14 cellular contexts compared by ENCODE assay signal in the genomic region with DNA sequence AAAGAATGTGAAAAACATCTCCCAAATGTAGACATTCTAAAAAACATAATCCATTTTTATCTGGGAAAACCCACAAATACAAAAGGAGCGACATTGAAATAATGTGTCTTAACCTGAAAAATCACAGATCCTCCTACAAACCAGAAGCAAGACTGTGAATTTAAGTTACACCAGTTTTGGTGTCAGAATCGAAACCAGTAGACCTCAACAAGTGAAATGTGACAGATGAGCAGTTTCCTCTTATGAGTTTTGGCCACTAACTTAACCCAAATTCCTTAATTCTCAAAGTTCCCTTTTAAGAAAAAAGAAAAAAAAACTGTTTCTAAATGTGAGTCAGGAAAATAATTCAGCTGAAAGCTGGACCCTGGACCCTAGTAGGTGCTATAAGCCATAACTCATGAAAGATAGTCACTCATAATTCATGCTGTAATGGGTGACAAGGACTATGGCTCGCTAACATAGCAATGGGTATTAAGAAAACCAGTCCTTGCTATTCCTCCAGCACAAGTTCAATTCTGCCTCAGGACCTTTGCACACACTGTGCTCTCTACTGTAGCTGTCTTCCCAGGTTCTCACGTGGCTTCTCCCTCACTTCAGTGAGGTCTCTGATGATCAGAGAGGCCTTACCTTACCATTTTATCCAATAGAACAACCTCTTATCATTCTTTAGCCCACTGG. TPM values are rescaled to one million over a fixed set of nuclear protein-coding genes. Genes with fewer than 3 reads are reported as not detected.
DNase-seq lines count a peak whose midpoint lies in the region; ATAC-seq and TF ChIP-seq lines count a peak whose summit lies in the region.
"Had no signal": no experiment of that assay in that cellular context is flagged by ENCODE, and none has a peak within 500 bp of the region (broad histone marks: within the 10 kb centered on the region; RNA-seq: fewer than 3 reads in every experiment).

No MANE protein-coding gene starts in this region.

- H3K36me3 ChIP-seq in mucosa of descending colon (ENCODE audit: low read depth) = no peaks in the 10 kb centered on the region

- H3K4me1 ChIP-seq in mucosa of descending colon (ENCODE audit: low read depth) = peaks cover 12% of the 10 kb centered on the region

- intact Hi-C loops in mucosa of descending colon (cut with DNase I, micrococcal nuclease) = no loop called here

- DNase-seq in mucosa of descending colon (no peak), NCI-H524 (lab: John Stamatoyannopoulos, UW) (no peak), T-helper 1 cell (no peak), DMS114 treated with DMSO at 0.1 percent for 48 hours (lab: John Stamatoyannopoulos, UW; ENCODE audit: unreplicated experiment) (no peak)
- DNase-seq: DMS79 treated with DMSO at 0.1 percent for 48 hours; effector CD8-positive, alpha-beta T cell; H9; natural killer cell had no signal

- no peak overlapping the region for H3K4me3 ChIP-seq in mucosa of descending colon

- no peaks in the 10 kb centered on the region for H3K9me3 ChIP-seq in mucosa of descending colon

- ATAC-seq in GM19035 (IDR thresholded peaks at IDR 0.05; ENCODE audit: unreplicated experiment) (peak; percentile 85), GM21786 (IDR thresholded peaks at IDR 0.05; ENCODE audit: unreplicated experiment) (peak; percentile 91), HG03442 (IDR thresholded peaks at IDR 0.05; ENCODE audit: unreplicated experiment) (peak; percentile 90), mucosa of descending colon (peak; percentile 16)
- ATAC-seq: activated CD4-positive, CD25-positive, alpha-beta regulatory T cell treated with anti-CD3 and anti-CD28 coated beads, Interleukin-2, amount 50 U/mL, for 24 hours; natural killer cell; Panc1 had no signal

- TF ChIP-seq CTCF in mucosa of descending colon (IDR thresholded peaks at IDR 0.05) = no peak

RNA-seq across cellular contexts. Expression of a gene that starts 9.0 kb away (rescaled TPM):
- total RNA-seq in mucosa of descending colon = 10 to 100 TPM; 25.1 to 75.5 (median 59.8) TPM
- total RNA-seq: activated naive CD4-positive, alpha-beta T cell treated with anti-CD3 and anti-CD28 coated beads, Interleukin-2, amount 50 U/mL, for 72 hours had no signal

Comparison
In these comparisons a context has a peak if more than half of its experiments do, and no peak if none do; other contexts are left out.
1. ATAC-seq: peak in every context shown above with its lines; median percentile 91 in GM21786; 90 in HG03442; 85 in GM19035; 16 in mucosa of descending colon.